19 cellular contexts compared by ENCODE assay signal in the genomic region with DNA sequence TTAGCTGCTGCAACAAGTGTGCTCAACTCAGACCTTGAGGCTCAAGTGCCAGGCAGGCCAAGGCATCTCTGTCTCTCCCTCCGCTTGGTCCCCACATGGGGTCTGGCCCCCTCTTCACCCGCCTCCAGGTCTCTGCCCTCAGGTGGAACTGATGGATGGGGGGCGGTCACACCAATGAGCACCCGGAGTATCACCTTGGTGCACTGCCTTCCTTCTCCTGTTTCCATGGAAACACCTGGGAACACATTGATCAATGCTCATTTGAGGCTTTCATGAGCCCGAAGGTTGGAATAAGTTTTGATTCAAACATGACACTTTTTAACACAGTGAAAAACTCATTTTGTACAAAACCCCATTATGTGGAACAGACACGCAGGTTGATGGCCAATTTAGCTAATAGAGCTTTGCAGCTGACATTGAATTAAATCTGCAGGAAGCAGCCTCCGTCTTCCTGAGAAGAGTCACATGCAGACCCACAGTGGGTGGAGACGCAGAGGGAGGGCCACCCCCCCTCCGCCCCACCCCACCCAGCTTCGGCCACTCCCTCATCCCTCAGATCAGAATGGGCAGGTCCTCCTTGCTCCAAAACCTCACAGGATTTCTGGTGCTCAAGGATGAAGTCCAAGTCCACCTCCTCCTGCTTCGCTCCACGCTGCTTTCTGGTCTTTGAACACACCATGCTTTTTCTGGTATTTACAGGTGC.
"Had no signal": no experiment of that assay in that cellular context is flagged by ENCODE, and none has a peak within 500 bp of the region (broad histone marks: within the 10 kb centered on the region; RNA-seq: fewer than 3 reads in every experiment).

No MANE protein-coding gene starts in this region.

- H3K4me3 ChIP-seq: adrenal gland, lower lobe of right lung, tibial nerve had no signal

- H3K27me3 ChIP-seq: adrenal gland, tibial nerve had no signal

- H3K9me3 Mint-ChIP-seq: activated T-cell treated with anti-CD3 and anti-CD28 coated beads, Interleukin-2, amount 50 U/mL, for 4 hours; dendritic cell treated with granulocyte-macrophage colony-stimulating factor and Interleukin-4, amounts not matched to agents 40 ng/mL and 50 ng/mL, for 4 days; T-helper 2 cell treated with Interferon-gamma antibody and Interleukin-4, amounts not matched to agents 5 μg/mL and 100 μg/mL, for 36 hours had no signal

- DNase-seq: activated CD4-positive, alpha-beta T cell treated with anti-CD3 and anti-CD28 coated beads for 48 hours; activated CD4-positive, CD25-positive, alpha-beta regulatory T cell; activated CD8-positive, alpha-beta T cell treated with anti-CD3 and anti-CD28 coated beads, Interleukin-2, amount 10 ng/mL, durations not matched to agents 7 days and 5 days; activated effector memory CD4-positive, alpha-beta T cell treated with anti-CD3 and anti-CD28 coated beads, Interleukin-2, amount 50 U/mL, for 16 hours; activated T-cell treated with anti-CD3 and anti-CD28 coated beads, Interleukin-2, amount 50 U/mL, for 4 hours; adrenal gland; effector CD8-positive, alpha-beta T cell; hippocampal formation; islet precursor cell; left colon; lower lobe of right lung; natural killer cell; stimulated activated CD4-positive, alpha-beta T cell treated with anti-CD3 and anti-CD28 coated beads, Interleukin-2, amount 100 ng/mL, for 24 hours; stimulated activated naive CD8-positive, alpha-beta T cell treated with anti-CD3 and anti-CD28 coated beads, Interleukin-15, Interleukin-2, amounts not matched to agents 100 U/mL and 50 U/mL, for 24 hours had no signal

- H3K79me2 ChIP-seq: parathyroid adenoma had no signal

- H3K4me3 Mint-ChIP-seq: activated CD8-positive, alpha-beta T cell treated with anti-CD3 and anti-CD28 coated beads, Interleukin-2, amount 10 ng/mL, durations not matched to agents 7 days and 5 days; activated naive CD4-positive, alpha-beta T cell treated with anti-CD3 and anti-CD28 coated beads, Interleukin-2, amount 50 U/mL, for 24 hours; activated T-cell treated with anti-CD3 and anti-CD28 coated beads, Interleukin-2, amount 50 U/mL, for 4 hours; dendritic cell treated with granulocyte-macrophage colony-stimulating factor and Interleukin-4, amounts not matched to agents 40 ng/mL and 50 ng/mL, for 4 days; natural killer cell; T-helper 2 cell treated with Interferon-gamma antibody and Interleukin-4, amounts not matched to agents 5 μg/mL and 100 μg/mL, for 36 hours had no signal

- ATAC-seq: activated CD8-positive, alpha-beta T cell treated with anti-CD3 and anti-CD28 coated beads, Interleukin-2, amount 10 ng/mL, durations not matched to agents 7 days and 5 days; activated T-cell treated with anti-CD3 and anti-CD28 coated beads, Interleukin-2, amount 50 U/mL, for 4 hours; left colon; lower lobe of right lung; natural killer cell; stimulated activated naive CD8-positive, alpha-beta T cell treated with anti-CD3 and anti-CD28 coated beads, Interleukin-15, Interleukin-2, amounts not matched to agents 100 U/mL and 50 U/mL, for 24 hours had no signal

- H3K4me1 ChIP-seq: adrenal gland, lower lobe of right lung, parathyroid adenoma, tibial nerve had no signal

- H3K36me3 Mint-ChIP-seq: activated naive CD4-positive, alpha-beta T cell treated with anti-CD3 and anti-CD28 coated beads, Interleukin-2, amount 50 U/mL, for 24 hours; natural killer cell had no signal

- H3K9ac ChIP-seq: parathyroid adenoma had no signal

- H3K27ac ChIP-seq: adrenal gland, lower lobe of right lung, parathyroid adenoma, tibial nerve had no signal

- H3K4me1 Mint-ChIP-seq: activated naive CD4-positive, alpha-beta T cell treated with anti-CD3 and anti-CD28 coated beads, Interleukin-2, amount 50 U/mL, for 24 hours; natural killer cell had no signal

- H3K27ac Mint-ChIP-seq: activated CD8-positive, alpha-beta T cell treated with anti-CD3 and anti-CD28 coated beads, Interleukin-2, amount 10 ng/mL, durations not matched to agents 7 days and 5 days; activated naive CD4-positive, alpha-beta T cell treated with anti-CD3 and anti-CD28 coated beads, Interleukin-2, amount 50 U/mL, for 24 hours; dendritic cell treated with granulocyte-macrophage colony-stimulating factor and Interleukin-4, amounts not matched to agents 40 ng/mL and 50 ng/mL, for 4 days; natural killer cell; T-helper 2 cell treated with Interferon-gamma antibody and Interleukin-4, amounts not matched to agents 5 μg/mL and 100 μg/mL, for 36 hours had no signal

- H3K36me3 ChIP-seq: adrenal gland, lower lobe of right lung, tibial nerve had no signal

- H3K27me3 Mint-ChIP-seq: activated naive CD4-positive, alpha-beta T cell treated with anti-CD3 and anti-CD28 coated beads, Interleukin-2, amount 50 U/mL, for 24 hours; dendritic cell treated with granulocyte-macrophage colony-stimulating factor and Interleukin-4, amounts not matched to agents 40 ng/mL and 50 ng/mL, for 4 days had no signal
